8 cellular contexts compared by ENCODE assay signal in the genomic region with DNA sequence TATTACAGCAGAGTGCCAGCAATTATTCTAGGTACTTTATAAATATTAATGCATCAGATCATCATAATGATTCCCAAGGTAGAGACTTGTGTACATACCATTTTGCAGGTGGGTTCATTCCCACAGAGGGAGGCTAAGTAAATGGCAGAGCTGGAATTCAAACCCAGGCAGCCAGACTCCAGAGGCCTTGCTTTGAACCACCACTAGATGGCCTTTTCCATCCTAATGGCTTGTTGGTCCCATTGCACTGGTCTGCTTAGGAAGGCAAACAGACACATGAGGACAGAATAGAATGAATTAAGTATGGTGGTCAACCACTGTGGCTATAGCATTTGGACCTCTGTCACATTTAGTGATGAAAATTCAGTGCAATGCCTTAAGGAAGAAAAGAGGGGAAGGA.
DNase-seq lines count a peak whose midpoint lies in the region; ATAC-seq and TF ChIP-seq lines count a peak whose summit lies in the region.

No MANE protein-coding gene starts in this region.

- no peaks in the 10 kb centered on the region for H3K27me3 ChIP-seq in GM06990 (replicated peaks; ENCODE audit: control insufficient read depth, insufficient read depth, low read length)

- H3K4me1 Mint-ChIP-seq in endothelial cell (ENCODE audit: unreplicated experiment), result no peaks in the 10 kb centered on the region

- H3K36me3 Mint-ChIP-seq in endothelial cell (ENCODE audit: low read depth, unreplicated experiment), result no peaks in the 10 kb centered on the region

- in situ Hi-C loops in KBM-7 (cut with MboI; ENCODE audit: low pct_unique_long_range_greater_than_20kb, low sequenced_read_pairs), result no loop called here

- H3K4me3 ChIP-seq in GM06990 (replicated peaks; ENCODE audit: low read depth, low read length), result no peak overlapping the region

- no peaks in the 10 kb centered on the region for H3K9me3 Mint-ChIP-seq in endothelial cell (ENCODE audit: unreplicated experiment)

- intact Hi-C loops in sciatic nerve (cut with DNase I), result no loop called here

- H3K4me3 Mint-ChIP-seq in endothelial cell (ENCODE audit: unreplicated experiment), result no peak overlapping the region

- ATAC-seq in GM21619 (IDR thresholded peaks at IDR 0.05; ENCODE audit: unreplicated experiment), result peak; percentile 88
- no peak for ATAC-seq in sciatic nerve

- no peaks in the 10 kb centered on the region for H3K36me3 ChIP-seq in GM06990 (ENCODE audit: control insufficient read depth, insufficient read depth, low read length)

- no peak for DNase-seq in GM06990 (ENCODE audit: extremely low read depth, insufficient read length)
- peak; percentile 30 for DNase-seq in KBM-7
- peak; percentile 20 for DNase-seq in endothelial cell (ENCODE audit: low spot score)
- no peak for DNase-seq in NCI-H187 (lab: John Stamatoyannopoulos, UW)
- DNase-seq in sciatic nerve (ENCODE audit: low spot score), result no peak
- DNase-seq in T-helper 1 cell, result no peak
- DNase-seq in T-helper 2 cell, result no peak

- TF ChIP-seq CTCF in GM06990 (IDR thresholded peaks at IDR 0.05; ENCODE audit: insufficient read depth, low read length, poor library complexity, severe bottlenecking) (peak; percentile 83), endothelial cell (IDR thresholded peaks at IDR 0.05; ENCODE audit: unreplicated experiment) (peak; percentile 46)

- H3K27ac Mint-ChIP-seq in endothelial cell (ENCODE audit: unreplicated experiment), result no peak overlapping the region

- no peaks in the 10 kb centered on the region for H3K27me3 Mint-ChIP-seq in endothelial cell (ENCODE audit: unreplicated experiment)

Comparison
In these comparisons a context has a peak if more than half of its experiments do, and no peak if none do; other contexts are left out.
1. DNase-seq: peak in KBM-7 (single experiment) and endothelial cell (single experiment); none in GM06990 (single experiment), NCI-H187 (0 of 2), sciatic nerve (single experiment), T-helper 1 cell (0 of 5) and T-helper 2 cell (0 of 5).